Comparison of ENCODE assay signal across 40 cellular contexts in the genomic region with DNA sequence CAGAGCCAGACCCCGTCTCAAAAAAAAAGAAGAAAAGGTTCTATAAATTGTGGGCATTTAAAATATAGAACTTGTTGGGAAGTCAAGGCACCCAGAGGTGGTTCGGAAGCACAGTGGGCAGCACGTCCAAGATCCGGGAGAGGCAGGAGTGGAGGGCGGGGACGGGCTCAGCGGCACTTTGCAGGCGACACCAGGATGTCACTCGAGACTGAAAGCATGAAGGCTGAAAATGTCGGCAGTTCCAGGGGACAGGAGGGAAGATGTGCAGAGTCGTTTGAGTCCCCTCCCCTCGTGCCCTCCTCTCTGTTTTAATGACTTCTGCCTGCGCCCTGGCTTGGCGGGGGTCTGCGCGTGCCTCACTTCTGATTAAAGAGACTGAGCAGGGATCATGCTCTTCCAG.
"Had no signal": no experiment of that assay in that cellular context is flagged by ENCODE, and none has a peak within 500 bp of the region (broad histone marks: within the 10 kb centered on the region; RNA-seq: fewer than 3 reads in every experiment).

No MANE protein-coding gene starts in this region.

- ATAC-seq: activated naive CD4-positive, alpha-beta T cell treated with anti-CD3 and anti-CD28 coated beads, Interleukin-2, amount 50 U/mL, for 72 hours; activated naive CD8-positive, alpha-beta T cell treated with anti-CD3 and anti-CD28 coated beads, Interleukin-2, amount 50 U/mL, for 24 hours; activated T-cell treated with anti-CD3 and anti-CD28 coated beads, Interleukin-2, amount 50 U/mL, for 4 hours; activated T-cell treated with anti-CD3 and anti-CD28 coated beads, Interleukin-2, amount 50 U/mL, for 72 hours; activated T-helper 17 cell treated with anti-CD3 and anti-CD28 coated beads, Interleukin-2, amount 50 U/mL, for 72 hours; body of pancreas had no signal

- FAIRE-seq: astrocyte, bronchial epithelial cell had no signal

- H3K27me3 Mint-ChIP-seq: activated naive CD4-positive, alpha-beta T cell treated with anti-CD3 and anti-CD28 coated beads, Interleukin-2, amount 10 ng/mL, durations not matched to agents 7 days and 5 days; activated naive CD4-positive, alpha-beta T cell treated with anti-CD3 and anti-CD28 coated beads, Interleukin-2, amount 50 U/mL, for 24 hours; activated naive CD8-positive, alpha-beta T cell; activated naive CD8-positive, alpha-beta T cell treated with anti-CD3 and anti-CD28 coated beads for 36 hours; activated naive CD8-positive, alpha-beta T cell treated with anti-CD3 and anti-CD28 coated beads, Interleukin-2, amount 10 ng/mL, durations not matched to agents 7 days and 5 days; activated naive CD8-positive, alpha-beta T cell treated with anti-CD3 and anti-CD28 coated beads, Interleukin-2, amount 50 U/mL, for 24 hours; activated T-cell treated with anti-CD3 and anti-CD28 coated beads, Interleukin-2, amount 50 U/mL, for 24 hours; activated T-helper 17 cell treated with anti-CD3 and anti-CD28 coated beads, Interleukin-2, amount 50 U/mL, for 72 hours; central memory CD8-positive, alpha-beta T cell had no signal

- H3K27ac Mint-ChIP-seq: activated naive CD4-positive, alpha-beta T cell treated with anti-CD3 and anti-CD28 coated beads for 36 hours; activated naive CD4-positive, alpha-beta T cell treated with anti-CD3 and anti-CD28 coated beads, Interleukin-2, amount 10 ng/mL, durations not matched to agents 7 days and 5 days; activated naive CD4-positive, alpha-beta T cell treated with anti-CD3 and anti-CD28 coated beads, Interleukin-2, amount 50 U/mL, for 24 hours; activated naive CD8-positive, alpha-beta T cell; activated naive CD8-positive, alpha-beta T cell treated with anti-CD3 and anti-CD28 coated beads for 36 hours; activated naive CD8-positive, alpha-beta T cell treated with anti-CD3 and anti-CD28 coated beads, Interleukin-2, amount 10 ng/mL, durations not matched to agents 7 days and 5 days; activated naive CD8-positive, alpha-beta T cell treated with anti-CD3 and anti-CD28 coated beads, Interleukin-2, amount 50 U/mL, for 24 hours; activated T-cell treated with anti-CD3 and anti-CD28 coated beads, Interleukin-2, amount 50 U/mL, for 24 hours; activated T-cell treated with anti-CD3 and anti-CD28 coated beads, Interleukin-2, amount 50 U/mL, for 72 hours; activated T-helper 1 cell treated with anti-CD3 and anti-CD28 coated beads, Interleukin-12 subunit alpha, Interleukin-12 subunit beta, Interleukin-2, Interleukin-4 antibody, amounts not matched to agents 30 ng/mL and 10 ng/mL and 1 ng/mL, durations not matched to agents 14 hours and 24 hours and 36 hours; activated T-helper 17 cell treated with anti-CD3 and anti-CD28 coated beads, Interleukin-2, amount 50 U/mL, for 72 hours; activated T-helper 2 cell treated with anti-CD3 and anti-CD28 coated beads, Interferon-gamma antibody, Interleukin-2, Interleukin-4, amounts not matched to agents 10 μg/mL and 5 μg/mL and 100 μg/mL, durations not matched to agents 14 hours and 24 hours and 36 hours; brain had no signal

- H3K4me1 ChIP-seq: adrenal gland, ascending aorta, body of pancreas, breast epithelium had no signal

- H3K27me3 ChIP-seq: adrenal gland, ascending aorta, body of pancreas, brain microvascular endothelial cell, breast epithelium, cardiac muscle cell had no signal

- H3K9me3 ChIP-seq: adrenal gland, ascending aorta, body of pancreas, breast epithelium had no signal

- H3K27ac ChIP-seq: adrenal gland, ascending aorta, body of pancreas, brain microvascular endothelial cell, breast epithelium, cardiac muscle cell had no signal

- H3K4me3 ChIP-seq: adrenal gland, ascending aorta, body of pancreas, breast epithelium, cardiac muscle cell had no signal

- H3K4me1 Mint-ChIP-seq: activated naive CD4-positive, alpha-beta T cell treated with anti-CD3 and anti-CD28 coated beads, Interleukin-2, amount 10 ng/mL, durations not matched to agents 7 days and 5 days; activated naive CD4-positive, alpha-beta T cell treated with anti-CD3 and anti-CD28 coated beads, Interleukin-2, amount 50 U/mL, for 24 hours; activated naive CD8-positive, alpha-beta T cell treated with anti-CD3 and anti-CD28 coated beads for 36 hours; activated naive CD8-positive, alpha-beta T cell treated with anti-CD3 and anti-CD28 coated beads, Interleukin-2, amount 10 ng/mL, durations not matched to agents 7 days and 5 days; activated naive CD8-positive, alpha-beta T cell treated with anti-CD3 and anti-CD28 coated beads, Interleukin-2, amount 50 U/mL, for 24 hours; activated T-helper 17 cell treated with anti-CD3 and anti-CD28 coated beads, Interleukin-2, amount 50 U/mL, for 72 hours; brain; central memory CD8-positive, alpha-beta T cell had no signal

- H3K4me3 Mint-ChIP-seq: activated naive CD4-positive, alpha-beta T cell treated with anti-CD3 and anti-CD28 coated beads for 36 hours; activated naive CD4-positive, alpha-beta T cell treated with anti-CD3 and anti-CD28 coated beads, Interleukin-2, amount 10 ng/mL, durations not matched to agents 7 days and 5 days; activated naive CD4-positive, alpha-beta T cell treated with anti-CD3 and anti-CD28 coated beads, Interleukin-2, amount 50 U/mL, for 24 hours; activated naive CD8-positive, alpha-beta T cell; activated naive CD8-positive, alpha-beta T cell treated with anti-CD3 and anti-CD28 coated beads for 36 hours; activated naive CD8-positive, alpha-beta T cell treated with anti-CD3 and anti-CD28 coated beads, Interleukin-2, amount 10 ng/mL, durations not matched to agents 7 days and 5 days; activated naive CD8-positive, alpha-beta T cell treated with anti-CD3 and anti-CD28 coated beads, Interleukin-2, amount 50 U/mL, for 24 hours; activated T-cell treated with anti-CD3 and anti-CD28 coated beads, Interleukin-2, amount 50 U/mL, for 24 hours; activated T-cell treated with anti-CD3 and anti-CD28 coated beads, Interleukin-2, amount 50 U/mL, for 4 hours; activated T-cell treated with anti-CD3 and anti-CD28 coated beads, Interleukin-2, amount 50 U/mL, for 72 hours; activated T-helper 1 cell treated with anti-CD3 and anti-CD28 coated beads, Interleukin-12 subunit alpha, Interleukin-12 subunit beta, Interleukin-2, Interleukin-4 antibody, amounts not matched to agents 30 ng/mL and 10 ng/mL and 1 ng/mL, durations not matched to agents 14 hours and 24 hours and 36 hours; activated T-helper 17 cell treated with anti-CD3 and anti-CD28 coated beads, Interleukin-2, amount 50 U/mL, for 72 hours; brain; central memory CD8-positive, alpha-beta T cell had no signal

- DNase-seq: activated effector memory CD4-positive, alpha-beta T cell treated with anti-CD3 and anti-CD28 coated beads, Interleukin-2, amount 50 U/mL, for 16 hours; activated effector memory CD4-positive, alpha-beta T cell treated with Interleukin-2 at 50 U/mL for 16 hours; activated gamma-delta T cell; activated gamma-delta T cell treated with Interleukin-2 at 50 U/mL for 16 hours; activated naive CD4-positive, alpha-beta T cell; activated naive CD4-positive, alpha-beta T cell treated with anti-CD3 and anti-CD28 coated beads for 36 hours; activated naive CD4-positive, alpha-beta T cell treated with anti-CD3 and anti-CD28 coated beads, Interleukin-2, amount 10 ng/mL, durations not matched to agents 7 days and 5 days; activated naive CD4-positive, alpha-beta T cell treated with anti-CD3 and anti-CD28 coated beads, Interleukin-2, amount 50 U/mL, for 16 hours; activated naive CD4-positive, alpha-beta T cell treated with Interleukin-2 at 50 U/mL for 16 hours; activated naive CD8-positive, alpha-beta T cell treated with anti-CD3 and anti-CD28 coated beads for 36 hours; activated naive CD8-positive, alpha-beta T cell treated with anti-CD3 and anti-CD28 coated beads, Interleukin-2, amount 10 ng/mL, durations not matched to agents 7 days and 5 days; activated naive CD8-positive, alpha-beta T cell treated with anti-CD3 and anti-CD28 coated beads, Interleukin-2, amount 50 U/mL, for 24 hours; activated T-cell treated with anti-CD3 and anti-CD28 coated beads, Interleukin-2, amount 50 U/mL, for 1 hour; activated T-cell treated with anti-CD3 and anti-CD28 coated beads, Interleukin-2, amount 50 U/mL, for 24 hours; activated T-cell treated with anti-CD3 and anti-CD28 coated beads, Interleukin-2, amount 50 U/mL, for 4 hours; activated T-cell treated with anti-CD3 and anti-CD28 coated beads, Interleukin-2, amount 50 U/mL, for 48 hours; activated T-cell treated with anti-CD3 and anti-CD28 coated beads, Interleukin-2, amount 50 U/mL, for 72 hours; adrenal gland; amniotic stem cell; amygdala; anterior cingulate cortex; aorta; body of pancreas; brain microvascular endothelial cell; caudate nucleus; central memory CD4-positive, alpha-beta T cell; cerebellar nuclear complex had no signal

- H3K36me3 Mint-ChIP-seq: activated naive CD4-positive, alpha-beta T cell treated with anti-CD3 and anti-CD28 coated beads, Interleukin-2, amount 50 U/mL, for 72 hours had no signal

- H3K36me3 ChIP-seq: breast epithelium had no signal

- H3K9me3 Mint-ChIP-seq: activated naive CD4-positive, alpha-beta T cell treated with anti-CD3 and anti-CD28 coated beads for 36 hours; activated naive CD4-positive, alpha-beta T cell treated with anti-CD3 and anti-CD28 coated beads, Interleukin-2, amount 10 ng/mL, durations not matched to agents 7 days and 5 days; activated naive CD4-positive, alpha-beta T cell treated with anti-CD3 and anti-CD28 coated beads, Interleukin-2, amount 50 U/mL, for 24 hours; activated naive CD4-positive, alpha-beta T cell treated with anti-CD3 and anti-CD28 coated beads, Interleukin-2, amount 50 U/mL, for 72 hours; activated naive CD8-positive, alpha-beta T cell treated with anti-CD3 and anti-CD28 coated beads for 36 hours; activated naive CD8-positive, alpha-beta T cell treated with anti-CD3 and anti-CD28 coated beads, Interleukin-2, amount 10 ng/mL, durations not matched to agents 7 days and 5 days; activated naive CD8-positive, alpha-beta T cell treated with anti-CD3 and anti-CD28 coated beads, Interleukin-2, amount 50 U/mL, for 24 hours; activated T-cell treated with anti-CD3 and anti-CD28 coated beads, Interleukin-2, amount 50 U/mL, for 24 hours; activated T-cell treated with anti-CD3 and anti-CD28 coated beads, Interleukin-2, amount 50 U/mL, for 4 hours; activated T-cell treated with anti-CD3 and anti-CD28 coated beads, Interleukin-2, amount 50 U/mL, for 72 hours; activated T-helper 1 cell treated with anti-CD3 and anti-CD28 coated beads, Interleukin-12 subunit alpha, Interleukin-12 subunit beta, Interleukin-2, Interleukin-4 antibody, amounts not matched to agents 30 ng/mL and 10 ng/mL and 1 ng/mL, durations not matched to agents 14 hours and 24 hours and 36 hours; activated T-helper 17 cell treated with anti-CD3 and anti-CD28 coated beads, Interleukin-2, amount 50 U/mL, for 72 hours; activated T-helper 2 cell treated with anti-CD3 and anti-CD28 coated beads, Interferon-gamma antibody, Interleukin-2, Interleukin-4, amounts not matched to agents 10 μg/mL and 5 μg/mL and 100 μg/mL, durations not matched to agents 14 hours and 24 hours and 36 hours; brain; central memory CD8-positive, alpha-beta T cell had no signal
